In the genomic region with DNA sequence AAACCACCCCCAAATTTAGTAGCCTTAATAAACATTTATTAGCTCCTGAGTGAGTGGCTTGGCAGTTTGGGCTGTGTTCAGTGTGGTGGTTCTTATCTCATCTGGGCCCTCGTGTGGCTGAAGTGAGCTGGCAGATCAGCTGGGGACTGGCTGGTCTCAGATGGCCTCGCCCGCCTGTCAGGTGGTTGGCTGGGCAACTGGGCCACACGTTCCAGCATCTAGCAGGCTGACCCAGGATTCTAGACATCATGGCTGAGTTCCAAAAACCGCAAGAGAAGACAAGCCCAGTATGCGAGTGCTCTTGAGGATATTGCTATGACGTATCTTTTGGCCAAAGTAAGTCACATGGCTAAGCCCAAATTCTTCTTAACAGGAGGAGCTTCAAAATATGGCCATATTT, we compare ENCODE assay signal across 1 cellular context.
TF ChIP-seq lines count a peak whose summit lies in the region.

No MANE protein-coding gene starts in this region.

TF ChIP-seq in IMR-90, 13 proteins besides CTCF, POLR2A, EP300 and RAD21:
- TF ChIP-seq USF2 (IDR thresholded peaks at IDR 0.05; ENCODE audit: low read depth, low read length) (peak; percentile 66), CEBPB (IDR thresholded peaks at IDR 0.05; ENCODE audit: low read depth, low read length) (no peak), NFE2L2 (IDR thresholded peaks at IDR 0.05; ENCODE audit: low read depth, low read length) (no peak), MXI1 (IDR thresholded peaks at IDR 0.05; ENCODE audit: borderline replicate concordance, low read depth, low read length) (0 out of 2 replicates have a peak, but pooled peaks have one; percentile 39)
